In genomic region chr6:28643017-28643740, GRCh38 we compare ENCODE assay signal across 1 cellular context.
TF ChIP-seq lines count a peak whose summit lies in the region.

No MANE protein-coding gene starts in this region.

TF ChIP-seq in HEK293, 187 proteins besides CTCF, POLR2A, EP300 and RAD21 (continued from another document):
- TF ChIP-seq ATF2 (tag by site-specific recombination; IDR thresholded peaks at IDR 0.05; ENCODE audit: low read depth) (no peak), ZBTB6 (tag by site-specific recombination; IDR thresholded peaks at IDR 0.05) (peak; percentile 96), ZNF501 (tag by site-specific recombination; IDR thresholded peaks at IDR 0.05) (peak; percentile 79), ZNF184 (tag by site-specific recombination; IDR thresholded peaks at IDR 0.05) (peak; percentile 61; the same call in 1 of the 2 replicates), ZBTB21 (tag by site-specific recombination; IDR thresholded peaks at IDR 0.05) (0 out of 2 replicates have a peak, but pooled peaks have one; percentile 32), EGR2 (tag by site-specific recombination; IDR thresholded peaks at IDR 0.05; ENCODE audit: low read depth) (no peak), ZNF558 (tag by site-specific recombination; IDR thresholded peaks at IDR 0.05) (peak; percentile 73; the same call in 1 of the 2 replicates), ZNF639 (tag by site-specific recombination; IDR thresholded peaks at IDR 0.05) (0 out of 2 replicates have a peak, but pooled peaks have one; percentile 47), ZNF394 (tag by site-specific recombination; IDR thresholded peaks at IDR 0.05; ENCODE audit: borderline replicate concordance) (peak; percentile 46; the same call in 1 of the 2 replicates), TRIM28 (IDR thresholded peaks at IDR 0.05; ENCODE audit: borderline replicate concordance, low read length) (peak; percentile 42; the same call in 1 of the 2 replicates), ZBTB26 (tag by site-specific recombination; optimal IDR thresholded peaks at IDR 0.05) (peak; percentile 11), ZNF266 (tag by site-specific recombination; IDR thresholded peaks at IDR 0.05; ENCODE audit: low read depth) (no peak), OVOL3 (tag by site-specific recombination; IDR thresholded peaks at IDR 0.05) (no peak), ZBTB11 (tag by site-specific recombination; conservative IDR thresholded peaks at IDR 0.05; ENCODE audit: low read depth) (peak; percentile 76), ZNF223 (tag by site-specific recombination; IDR thresholded peaks at IDR 0.05) (no peak), KLF10 (tag by site-specific recombination; IDR thresholded peaks at IDR 0.05) (peak; percentile 72), ZNF362 (tag by site-specific recombination; IDR thresholded peaks at IDR 0.05) (peak; percentile 97), KLF9 (tag by site-specific recombination; IDR thresholded peaks at IDR 0.05; ENCODE audit: low read depth) (peak; percentile 16; the same call in 1 of the 2 replicates)
